Comparison of ENCODE assay signal across 1 cellular context in the genomic region with DNA sequence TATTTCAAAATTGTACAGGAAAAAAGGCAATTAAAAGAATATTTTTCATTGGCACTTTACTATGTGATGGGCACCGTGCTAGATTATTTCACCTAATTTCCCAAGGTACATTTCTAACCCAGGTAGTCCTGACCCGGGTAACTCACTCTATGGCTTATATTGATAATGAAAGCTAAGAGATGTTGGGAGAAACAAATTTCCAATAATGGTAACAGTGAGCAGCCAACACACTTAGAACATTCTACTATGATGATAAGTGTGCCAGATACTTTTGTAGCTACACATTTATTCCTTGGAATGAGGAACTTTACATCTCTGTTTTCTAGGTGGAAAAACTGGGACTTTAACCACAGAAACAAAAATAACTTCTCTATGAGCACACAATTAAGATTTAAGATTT.
TF ChIP-seq lines count a peak whose summit lies in the region.

No MANE protein-coding gene starts in this region.

TF ChIP-seq in HepG2, 621 proteins besides CTCF, POLR2A, EP300 and RAD21:
- TF ChIP-seq POLR2G (IDR thresholded peaks at IDR 0.05; ENCODE audit: low read depth, low read length) (no peak), RBFOX2 (IDR thresholded peaks at IDR 0.05; ENCODE audit: low read depth, low read length) (peak; percentile 68; the same call in 1 of the 2 replicates)
- TF ChIP-seq, protein P1, sequence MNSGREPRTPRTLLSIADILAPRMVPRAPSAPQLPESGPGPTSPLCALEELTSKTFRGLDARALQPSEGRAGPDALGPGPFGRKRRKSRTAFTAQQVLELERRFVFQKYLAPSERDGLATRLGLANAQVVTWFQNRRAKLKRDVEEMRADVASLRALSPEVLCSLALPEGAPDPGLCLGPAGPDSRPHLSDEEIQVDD (CRISPR knock-in tag; IDR thresholded peaks at IDR 0.05; ENCODE audit: borderline replicate concordance) = no peak
